In the genomic region with DNA sequence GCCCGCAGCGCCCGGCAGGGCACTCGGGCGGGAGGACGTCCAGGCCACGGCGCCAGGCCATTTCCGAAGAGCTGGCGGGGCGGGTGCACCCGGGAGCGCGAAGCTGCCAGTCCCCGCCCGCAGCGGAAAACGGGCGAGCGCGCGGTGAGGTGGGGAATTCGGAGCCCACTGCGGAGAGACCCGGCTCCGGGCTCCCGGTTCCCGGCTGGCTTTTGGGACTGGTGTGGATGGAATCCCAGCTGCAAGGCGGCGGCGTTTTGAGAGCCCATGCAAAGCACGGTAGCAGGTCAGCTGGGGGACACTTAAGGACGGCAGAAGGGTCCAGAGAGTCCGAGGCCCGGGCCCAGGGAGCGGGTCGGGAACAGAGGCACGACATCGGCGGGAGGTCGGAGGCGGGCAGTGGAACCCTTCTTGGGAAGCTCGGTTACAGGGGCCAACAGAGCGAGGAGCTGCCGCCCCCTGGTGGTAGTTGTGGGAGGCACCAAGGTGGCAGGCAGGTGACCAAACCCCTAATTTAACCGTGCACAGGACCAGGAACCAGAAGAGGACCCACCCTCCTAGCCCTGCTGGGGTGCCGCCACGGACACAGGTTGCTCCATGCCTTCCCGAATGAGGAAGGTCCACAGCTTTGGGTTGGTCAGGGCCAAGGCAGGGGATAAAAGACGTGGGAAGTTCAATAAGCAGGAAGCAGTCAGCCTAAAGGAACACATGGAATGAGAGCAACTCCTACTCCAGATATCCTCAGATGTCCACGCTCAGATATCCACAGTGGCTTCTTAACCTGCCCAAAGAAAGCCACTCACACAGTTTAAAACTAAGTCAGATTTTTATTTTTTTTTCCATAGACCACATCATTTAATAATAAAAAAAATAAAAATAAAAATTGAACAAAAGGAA, we compare ENCODE assay signal across 8 cellular contexts. TPM values are rescaled to one million over a fixed set of nuclear protein-coding genes. Genes with fewer than 3 reads are reported as not detected.
DNase-seq lines count a peak whose midpoint lies in the region; ATAC-seq, FAIRE-seq and TF ChIP-seq lines count a peak whose summit lies in the region.

No MANE protein-coding gene starts in this region.

- H3K4me1 ChIP-seq in SJSA1 (replicated peaks) (peaks cover 40% of the 10 kb centered on the region), GM12878 (ENCODE audit: control insufficient read depth, insufficient read depth, low read length) (peaks cover 12% of the 10 kb centered on the region), iPS-18a (ENCODE audit: control insufficient read depth, low read depth, low read length) (peaks cover 10% of the 10 kb centered on the region), smooth muscle cell (ENCODE audit: low read depth) (peaks cover 5% of the 10 kb centered on the region)

- TF ChIP-seq EP300 in GM12878 (IDR thresholded peaks at IDR 0.05; ENCODE audit: borderline replicate concordance in 1 of 2, control insufficient read depth in 1 of 2, low read depth in 2 of 2, low read length in 2 of 2) = no peak

- peak overlapping the region; percentile 61 for H3K4me3 ChIP-seq in SJSA1
- peak overlapping the region; percentile 79 for H3K4me3 ChIP-seq in GM12878
- peak overlapping the region; percentile 73 for H3K4me3 ChIP-seq in iPS-18a (ENCODE audit: low read length)
- H3K4me3 ChIP-seq in smooth muscle cell = peak overlapping the region; percentile 82

- TF ChIP-seq CTCF in GM12874 (IDR thresholded peaks at IDR 0.05; ENCODE audit: insufficient read depth, low read depth, low read length) (peak; percentile 95), GM12878 (IDR thresholded peaks at IDR 0.05 in 2 of 3, conservative IDR thresholded peaks at IDR 0.05 in 1 of 3; ENCODE audit: control insufficient read depth in 2 of 3, extremely low read depth in 1 of 3, insufficient read depth in 1 of 3, low read depth in 3 of 3, low read length in 3 of 3) (peak; percentile 92 to 97 (median 96); a peak in 5 of 6 replicates), smooth muscle cell (IDR thresholded peaks at IDR 0.05; ENCODE audit: borderline replicate concordance, insufficient read depth, poor library complexity, severe bottlenecking) (peak; percentile 89)

- H3K4me2 ChIP-seq in GM12878 (ENCODE audit: control insufficient read depth, insufficient read depth) (peak overlapping the region; percentile 100), smooth muscle cell (peak overlapping the region; percentile 100)

- intact Hi-C loops in GM12878 (cut with micrococcal nuclease; ENCODE audit: unreplicated experiment) = loop anchor here (1.0 to 5.0 kb wide), 5 partner anchors 64 to 486 kb away; a partner anchor contains a TSS

- no peaks in the 10 kb centered on the region for H3K9me3 ChIP-seq in SJSA1 (replicated peaks)
- no peaks in the 10 kb centered on the region for H3K9me3 ChIP-seq in GM12878 (replicated peaks; ENCODE audit: control insufficient read depth, insufficient read depth, low read length)
- H3K9me3 ChIP-seq in iPS-18a (ENCODE audit: control insufficient read depth, low read depth, low read length) = no peaks in the 10 kb centered on the region
- no peaks in the 10 kb centered on the region for H3K9me3 ChIP-seq in smooth muscle cell (replicated peaks; ENCODE audit: low read depth)

- TF ChIP-seq RAD21 in GM12878 (IDR thresholded peaks at IDR 0.05; ENCODE audit: insufficient read depth, low read depth, low read length) = peak; percentile 78

- peaks cover 50% of the 10 kb centered on the region for H3K36me3 ChIP-seq in SJSA1
- H3K36me3 ChIP-seq in GM12878 (ENCODE audit: control insufficient read depth in 2 of 2, insufficient read depth in 2 of 2, low read length in 1 of 2) = peaks cover 18 to 24% of the 10 kb centered on the region in 2 experiments
- H3K36me3 ChIP-seq in iPS-18a (ENCODE audit: control insufficient read depth, low read depth, low read length) = peaks cover 41% of the 10 kb centered on the region
- no peaks in the 10 kb centered on the region for H3K36me3 ChIP-seq in smooth muscle cell (ENCODE audit: low read depth)

- no TSS peak for BruUV-seq in GM12878 (replicated peaks; lab: Mats Ljungman, UMichigan)

- peak; percentile 74 for TF ChIP-seq POLR2A in GM12878 (IDR thresholded peaks at IDR 0.05; ENCODE audit: low read depth, low read length)

- H3K27ac ChIP-seq in SJSA1 = peak overlapping the region; percentile 26; the same call in 1 of the 2 replicates
- H3K27ac ChIP-seq in GM12878 (ENCODE audit: control insufficient read depth, insufficient read depth) = no peak overlapping the region
- H3K27ac ChIP-seq in iPS-18a (ENCODE audit: low read length) = no peak overlapping the region
- no peak overlapping the region for H3K27ac ChIP-seq in smooth muscle cell (ENCODE audit: low read depth)

- H3K9ac ChIP-seq in GM12878 (ENCODE audit: control insufficient read depth, insufficient read depth, low read length) (peak overlapping the region; percentile 47), iPS-18a (ENCODE audit: low read length) (peak overlapping the region; percentile 62), smooth muscle cell (ENCODE audit: low read depth) (peak overlapping the region; percentile 16)

- H3K79me2 ChIP-seq in GM12878 (ENCODE audit: control insufficient read depth, insufficient read depth, low read length) (no peaks in the 10 kb centered on the region), smooth muscle cell (ENCODE audit: low read depth) (no peaks in the 10 kb centered on the region)

- in situ Hi-C loops in GM12878 (cut with MboI) = no loop called here

- RAD21 ChIA-PET in GM12878 (lab: Charles Lee; ENCODE audit: unreplicated experiment) = interaction anchor here (0.6 to 10.8 kb wide), 19 partner anchors 11 to 271 kb away, joined by 3 to 224 read pairs (median 5); a partner anchor contains a TSS

- SMC1A ChIA-PET in GM12878 (lab: Charles Lee; ENCODE audit: uncharacterized antibody, unreplicated experiment) = interaction anchor here (0.7 to 8.7 kb wide), 17 partner anchors 8 to 123 kb away, joined by 3 to 156 read pairs (median 5); a partner anchor contains a TSS

- CTCF ChIA-PET in GM12878 (lab: Yijun Ruan, JAX) = interaction anchor here (0.6 to 18.3 kb wide), 35 partner anchors 8 to 1620 kb away, joined by 3 to 853 read pairs (median 4); a partner anchor contains a TSS

- H4K20me1 ChIP-seq in GM12878 (ENCODE audit: control insufficient read depth, insufficient read depth) (no peaks in the 10 kb centered on the region), smooth muscle cell (ENCODE audit: low read depth) (peaks cover 7% of the 10 kb centered on the region)

- H3F3A ChIP-seq in smooth muscle cell (ENCODE audit: low read depth) = peaks cover 38% of the 10 kb centered on the region

- DNase-seq in SJSA1 (ENCODE audit: low read depth in 1 of 2, low spot score in 2 of 2) (peak; percentile 83 to 91), GM12878 (ENCODE audit: low read depth, low spot score) (peak; percentile 40), smooth muscle cell (lab: John Stamatoyannopoulos, UW; ENCODE audit: unreplicated experiment) (no peak), DMS53 (lab: John Stamatoyannopoulos, UW) (no peak), NCI-H82 (lab: John Stamatoyannopoulos, UW) (no peak)

- H3K27me3 ChIP-seq in SJSA1 (replicated peaks) (no peaks in the 10 kb centered on the region), GM12878 (replicated peaks in 1 of 2; ENCODE audit: control insufficient read depth in 2 of 2, insufficient read depth in 2 of 2, low read length in 1 of 2) (no peaks in the 10 kb centered on the region), iPS-18a (ENCODE audit: control insufficient read depth, insufficient read depth, low read length) (peaks cover 6% of the 10 kb centered on the region), smooth muscle cell (ENCODE audit: low read depth) (no peaks in the 10 kb centered on the region)

- POLR2A ChIA-PET in GM12878 (lab: Charles Lee) = interaction anchor here (0.6 to 1.5 kb wide), 8 partner anchors 37 to 84 kb away, joined by 3 to 12 read pairs (median 4); a partner anchor contains a TSS

- peak; percentile 96 for FAIRE-seq in GM12878 (lab: Jason Lieb, UNC)

- WGBS in GM12878 (ENCODE audit: insufficient coverage, insufficient replicate concordance, low lambda C conversion rate, missing lambda C conversion rate) = 2% methylated on average over 48 of the region's 51 CpGs
- 2% methylated on average over 49 of the region's 51 CpGs for WGBS in smooth muscle cell (ENCODE audit: low lambda C conversion rate)

- peak; percentile 52 for ATAC-seq in HG02884 (IDR thresholded peaks at IDR 0.05; ENCODE audit: unreplicated experiment)
- peak; percentile 82 for ATAC-seq in GM12878

- H2AFZ ChIP-seq in GM12878 (ENCODE audit: control insufficient read depth, low read depth, low read length) (no peak overlapping the region; the same call in 1 of the 2 replicates), smooth muscle cell (ENCODE audit: low read depth) (no peak overlapping the region)

RNA-seq across cellular contexts. Expression of a gene that starts 0.7 kb away (rescaled TPM):
- 4.8 and 9.1 TPM in 2 replicates for total RNA-seq in SJSA1 (2014; rRNA removed; shearing (Covaris generic))
- total RNA-seq in GM12878 (2013; cell fraction: nucleolus; rRNA removed) = 5.5 and 5.8 TPM in 2 replicates
- 0.45 and 0.49 TPM in 2 replicates for total RNA-seq in GM12878 (2014; rRNA removed)
- 0.23 and 0.36 TPM in 2 replicates for total RNA-seq in GM12878 (2014; rRNA removed; fragmentation: Illumina TruSeq; extraction: Trizol)
- 0.90 and 1.1 TPM in 2 replicates for total RNA-seq in GM12878 (2021)
- 0.56 TPM for polyA plus RNA-seq in GM12878 (2011; ENCODE audit: low read depth)
- polyA plus RNA-seq in GM12878 (2011; rRNA removed) = 0.65 and 1.4 TPM in 2 replicates
- polyA plus RNA-seq in GM12878 (2011; cell fraction: cytosol; rRNA removed) = 1.2 and 2.1 TPM in 2 replicates
- 18.1 and 19.5 TPM in 2 replicates for polyA plus RNA-seq in GM12878 (2011; cell fraction: nucleus; rRNA removed)
- polyA plus RNA-seq in GM12878 (2012) = 0.96 and 0.97 TPM in 2 replicates
- polyA plus RNA-seq in GM12878 (2014; fragmentation: Illumina TruSeq; extraction: Trizol) = 0.46 and 0.67 TPM in 2 replicates
- polyA plus RNA-seq in GM12878 (2014; fragmentation: Nextera tagmentation; extraction: Ambion mirVana) = not detected
- 1.2 and 1.5 TPM in 2 replicates for polyA plus RNA-seq in GM12878 (2014; rRNA removed)
- under 1 TPM; 0.10 to 0.37 TPM for polyA plus RNA-seq in GM12878 (2016; fragmentation: Nextera tagmentation; extraction: Ambion mirVana)
- 1.1 and 1.3 TPM in 2 replicates for polyA minus RNA-seq in GM12878 (2011; rRNA and poly(A)+ RNA removed)
- polyA minus RNA-seq in GM12878 (2011; cell fraction: cytosol; rRNA and poly(A)+ RNA removed) = 0.67 TPM in 1 of 2 replicates, not detected in the other
- polyA minus RNA-seq in GM12878 (2011; cell fraction: nucleus; rRNA and poly(A)+ RNA removed) = 1.3 and 1.6 TPM in 2 replicates
- total RNA-seq in smooth muscle cell = 3.6 and 5.5 TPM in 2 replicates
- 6.9 and 8.0 TPM in 2 replicates for polyA plus RNA-seq in smooth muscle cell

RNA-seq across cellular contexts. Expression of a gene that starts 16.0 kb away (rescaled TPM):
- total RNA-seq in SJSA1 (2014; rRNA removed; shearing (Covaris generic)) = not detected in 2 replicates
- total RNA-seq in GM12878 (2013; cell fraction: nucleolus; rRNA removed) = not detected in 2 replicates
- total RNA-seq in GM12878 (2014; rRNA removed) = not detected in 2 replicates
- total RNA-seq in GM12878 (2014; rRNA removed; fragmentation: Illumina TruSeq; extraction: Trizol) = not detected in 2 replicates
- not detected in 2 replicates for total RNA-seq in GM12878 (2021)
- polyA plus RNA-seq in GM12878 (2011; ENCODE audit: low read depth) = not detected
- polyA plus RNA-seq in GM12878 (2011; rRNA removed) = not detected in 2 replicates
- polyA plus RNA-seq in GM12878 (2011; cell fraction: cytosol; rRNA removed) = 0.01 TPM in 1 of 2 replicates, not detected in the other
- not detected in 2 replicates for polyA plus RNA-seq in GM12878 (2011; cell fraction: nucleus; rRNA removed)
- polyA plus RNA-seq in GM12878 (2012) = not detected in 2 replicates
- not detected in 2 replicates for polyA plus RNA-seq in GM12878 (2014; fragmentation: Illumina TruSeq; extraction: Trizol)
- polyA plus RNA-seq in GM12878 (2014; fragmentation: Nextera tagmentation; extraction: Ambion mirVana) = not detected
- not detected in 2 replicates for polyA plus RNA-seq in GM12878 (2014; rRNA removed)
- polyA plus RNA-seq in GM12878 (2016; fragmentation: Nextera tagmentation; extraction: Ambion mirVana) = not detected
- not detected in 2 replicates for polyA minus RNA-seq in GM12878 (2011; rRNA and poly(A)+ RNA removed)
- polyA minus RNA-seq in GM12878 (2011; cell fraction: cytosol; rRNA and poly(A)+ RNA removed) = not detected in 2 replicates
- polyA minus RNA-seq in GM12878 (2011; cell fraction: nucleus; rRNA and poly(A)+ RNA removed) = not detected in 2 replicates
- not detected in 2 replicates for total RNA-seq in smooth muscle cell
- not detected in 2 replicates for polyA plus RNA-seq in smooth muscle cell

RNA-seq across cellular contexts. Expression of a gene that starts 23.3 kb away (rescaled TPM):
- 226 and 255 TPM in 2 replicates for total RNA-seq in SJSA1 (2014; rRNA removed; shearing (Covaris generic))
- total RNA-seq in GM12878 (2013; cell fraction: nucleolus; rRNA removed) = 19.2 and 22.2 TPM in 2 replicates
- total RNA-seq in GM12878 (2014; rRNA removed) (120 and 142 TPM in 2 replicates), GM12878 (2014; rRNA removed; fragmentation: Illumina TruSeq; extraction: Trizol) (90.6 and 98.9 TPM in 2 replicates), GM12878 (2021) (94.5 and 97.1 TPM in 2 replicates), smooth muscle cell (161 and 183 TPM in 2 replicates)
- 48.1 TPM for polyA plus RNA-seq in GM12878 (2011; ENCODE audit: low read depth)
- polyA plus RNA-seq in GM12878 (2011; rRNA removed) (107 and 146 TPM in 2 replicates), GM12878 (2014; fragmentation: Illumina TruSeq; extraction: Trizol) (77.7 and 84.5 TPM in 2 replicates), GM12878 (2014; fragmentation: Nextera tagmentation; extraction: Ambion mirVana) (100 to 1,000 TPM; 686 to 802 TPM), GM12878 (2014; rRNA removed) (113 and 125 TPM in 2 replicates), GM12878 (2016; fragmentation: Nextera tagmentation; extraction: Ambion mirVana) (100 to 1,000 TPM; 180 to 205 TPM), smooth muscle cell (372 and 374 TPM in 2 replicates)
- 192 and 210 TPM in 2 replicates for polyA plus RNA-seq in GM12878 (2011; cell fraction: cytosol; rRNA removed)
- 69.1 and 69.9 TPM in 2 replicates for polyA plus RNA-seq in GM12878 (2011; cell fraction: nucleus; rRNA removed)
- 63.4 and 74.5 TPM in 2 replicates for polyA plus RNA-seq in GM12878 (2012)
- 108 and 155 TPM in 2 replicates for polyA minus RNA-seq in GM12878 (2011; rRNA and poly(A)+ RNA removed)
- polyA minus RNA-seq in GM12878 (2011; cell fraction: cytosol; rRNA and poly(A)+ RNA removed) = 31.9 and 46.2 TPM in 2 replicates
- polyA minus RNA-seq in GM12878 (2011; cell fraction: nucleus; rRNA and poly(A)+ RNA removed) = 30.2 and 41.7 TPM in 2 replicates

RNA-seq across cellular contexts. Expression of a gene that starts 36.9 kb away (rescaled TPM):
- 34.1 and 68.2 TPM in 2 replicates for total RNA-seq in SJSA1 (2014; rRNA removed; shearing (Covaris generic))
- 261 and 267 TPM in 2 replicates for total RNA-seq in GM12878 (2013; cell fraction: nucleolus; rRNA removed)
- 96.2 and 100 TPM in 2 replicates for total RNA-seq in GM12878 (2014; rRNA removed)
- total RNA-seq in GM12878 (2014; rRNA removed; fragmentation: Illumina TruSeq; extraction: Trizol) = 86.1 and 86.4 TPM in 2 replicates
- total RNA-seq in GM12878 (2021) = 124 and 130 TPM in 2 replicates
- polyA plus RNA-seq in GM12878 (2011; ENCODE audit: low read depth) = 61.6 TPM
- polyA plus RNA-seq in GM12878 (2011; rRNA removed) = 87.5 and 112 TPM in 2 replicates
- 55.6 and 62.4 TPM in 2 replicates for polyA plus RNA-seq in GM12878 (2011; cell fraction: cytosol; rRNA removed)
- 705 and 814 TPM in 2 replicates for polyA plus RNA-seq in GM12878 (2011; cell fraction: nucleus; rRNA removed)
- 80.4 and 97.4 TPM in 2 replicates for polyA plus RNA-seq in GM12878 (2012)
- polyA plus RNA-seq in GM12878 (2014; fragmentation: Illumina TruSeq; extraction: Trizol) = 148 and 150 TPM in 2 replicates
- polyA plus RNA-seq in GM12878 (2014; fragmentation: Nextera tagmentation; extraction: Ambion mirVana) = 1 to 10 TPM; 4.3 to 9.9 TPM
- 117 and 126 TPM in 2 replicates for polyA plus RNA-seq in GM12878 (2014; rRNA removed)
- 10 to 100 TPM; 42.3 to 44.1 TPM for polyA plus RNA-seq in GM12878 (2016; fragmentation: Nextera tagmentation; extraction: Ambion mirVana)
- 92.8 and 105 TPM in 2 replicates for polyA minus RNA-seq in GM12878 (2011; rRNA and poly(A)+ RNA removed)
- 29.7 and 32.2 TPM in 2 replicates for polyA minus RNA-seq in GM12878 (2011; cell fraction: cytosol; rRNA and poly(A)+ RNA removed)
- 166 and 248 TPM in 2 replicates for polyA minus RNA-seq in GM12878 (2011; cell fraction: nucleus; rRNA and poly(A)+ RNA removed)
- 64.5 and 69.0 TPM in 2 replicates for total RNA-seq in smooth muscle cell
- polyA plus RNA-seq in smooth muscle cell = 33.7 and 39.3 TPM in 2 replicates

RNA-seq across cellular contexts. Expression of a gene that starts 37.3 kb away (rescaled TPM):
- total RNA-seq in SJSA1 (2014; rRNA removed; shearing (Covaris generic)) = 33.1 and 37.9 TPM in 2 replicates
- total RNA-seq in GM12878 (2013; cell fraction: nucleolus; rRNA removed) = 11.1 and 15.9 TPM in 2 replicates
- total RNA-seq in GM12878 (2014; rRNA removed) = 38.8 and 43.7 TPM in 2 replicates
- total RNA-seq in GM12878 (2014; rRNA removed; fragmentation: Illumina TruSeq; extraction: Trizol) = 36.8 and 40.8 TPM in 2 replicates
- total RNA-seq in GM12878 (2021) = 35.9 and 40.4 TPM in 2 replicates
- 26.0 TPM for polyA plus RNA-seq in GM12878 (2011; ENCODE audit: low read depth)
- 44.4 and 65.1 TPM in 2 replicates for polyA plus RNA-seq in GM12878 (2011; rRNA removed)
- 58.8 and 73.6 TPM in 2 replicates for polyA plus RNA-seq in GM12878 (2011; cell fraction: cytosol; rRNA removed)
- 33.9 and 45.7 TPM in 2 replicates for polyA plus RNA-seq in GM12878 (2011; cell fraction: nucleus; rRNA removed)
- 24.1 and 34.1 TPM in 2 replicates for polyA plus RNA-seq in GM12878 (2012)
- polyA plus RNA-seq in GM12878 (2014; fragmentation: Illumina TruSeq; extraction: Trizol) = 32.3 and 44.9 TPM in 2 replicates
- 100 to 1,000 TPM; 166 to 228 TPM for polyA plus RNA-seq in GM12878 (2014; fragmentation: Nextera tagmentation; extraction: Ambion mirVana)
- 50.1 and 50.7 TPM in 2 replicates for polyA plus RNA-seq in GM12878 (2014; rRNA removed)
- polyA plus RNA-seq in GM12878 (2016; fragmentation: Nextera tagmentation; extraction: Ambion mirVana) = 100 to 1,000 TPM; 104 to 120 TPM
- 60.8 and 65.4 TPM in 2 replicates for polyA minus RNA-seq in GM12878 (2011; rRNA and poly(A)+ RNA removed)
- 8.8 and 11.4 TPM in 2 replicates for polyA minus RNA-seq in GM12878 (2011; cell fraction: cytosol; rRNA and poly(A)+ RNA removed)
- 11.5 and 13.7 TPM in 2 replicates for polyA minus RNA-seq in GM12878 (2011; cell fraction: nucleus; rRNA and poly(A)+ RNA removed)
- 54.1 and 57.2 TPM in 2 replicates for total RNA-seq in smooth muscle cell
- polyA plus RNA-seq in smooth muscle cell = 119 and 130 TPM in 2 replicates

Comparison
In these comparisons a context has a peak if more than half of its experiments do, and no peak if none do; other contexts are left out.
1. DNase-seq: peak in SJSA1 (2 of 2) and GM12878 (single experiment); none in smooth muscle cell (single experiment), DMS53 (single experiment) and NCI-H82 (single experiment).
2. Peak in every context shown above with its lines, with median percentiles within 50 percentile points of each other: CTCF ChIP-seq, H3K4me3 ChIP-seq and H3K9ac ChIP-seq.